Comparison of ENCODE assay signal across 8 cellular contexts in genomic region chr1:29706936-29707335, GRCh38.
DNase-seq lines count a peak whose midpoint lies in the region; ATAC-seq and TF ChIP-seq lines count a peak whose summit lies in the region.

No MANE protein-coding gene starts in this region.

- peak overlapping the region; percentile 6 for H3K4me3 ChIP-seq in retinal pigment epithelial cell (ENCODE audit: low read length)
- no peak overlapping the region for H3K4me3 ChIP-seq in suprapubic skin

- peak overlapping the region; percentile 29 for H3K27ac ChIP-seq in RWPE1
- no peak overlapping the region for H3K27ac ChIP-seq in suprapubic skin

- no peak for TF ChIP-seq EP300 in suprapubic skin (IDR thresholded peaks at IDR 0.05)

- CTCF ChIA-PET in RWPE1 (lab: Yijun Ruan, JAX) = no interaction called here

- POLR2A ChIA-PET in RWPE1 (lab: Yijun Ruan, JAX; ENCODE audit: low non-redundant PET) = no interaction called here

- no peak for TF ChIP-seq POLR2A in suprapubic skin (IDR thresholded peaks at IDR 0.05)

- no peaks in the 10 kb centered on the region for H3K9me3 ChIP-seq in suprapubic skin

- 4% methylated on average over 23 of the region's 28 CpGs for WGBS in suprapubic skin

- peaks cover 17% of the 10 kb centered on the region for H3K4me1 ChIP-seq in suprapubic skin

- peaks cover 32% of the 10 kb centered on the region for H3K27me3 ChIP-seq in suprapubic skin

- H3K36me3 ChIP-seq in suprapubic skin = no peaks in the 10 kb centered on the region

- ATAC-seq in HG03280 (IDR thresholded peaks at IDR 0.05; ENCODE audit: unreplicated experiment) = peak; percentile 60
- ATAC-seq in GM21447 (IDR thresholded peaks at IDR 0.05; ENCODE audit: unreplicated experiment) = no peak
- ATAC-seq in HG03196 (IDR thresholded peaks at IDR 0.05; ENCODE audit: unreplicated experiment) = no peak

- TF ChIP-seq CTCF in RWPE1 (conservative IDR thresholded peaks at IDR 0.05; ENCODE audit: low read depth) (peak; percentile 57), retinal pigment epithelial cell (conservative IDR thresholded peaks at IDR 0.05; ENCODE audit: low read depth, low read length) (peak; percentile 64), suprapubic skin (IDR thresholded peaks at IDR 0.05) (no peak)

- DNase-seq in EH (ENCODE audit: low read depth) (peak; percentile 69), RWPE1 (ENCODE audit: low spot score) (peak; percentile 68), fibroblast of gingiva (ENCODE audit: low read depth) (peak; percentile 65), retinal pigment epithelial cell (ENCODE audit: low read depth) (no peak), suprapubic skin (ENCODE audit: low spot score in 2 of 2) (no peak)

Comparison
In these comparisons a context has a peak if more than half of its experiments do, and no peak if none do; other contexts are left out.
1. DNase-seq: peak in EH (single experiment), RWPE1 (single experiment) and fibroblast of gingiva (single experiment); none in retinal pigment epithelial cell (single experiment) and suprapubic skin (0 of 2).
2. CTCF ChIP-seq: peak in RWPE1 (single experiment) and retinal pigment epithelial cell (single experiment); none in suprapubic skin (0 of 2).